In genomic region chr17:65723356-65723928, GRCh38 we compare ENCODE assay signal across 1 cellular context.
TF ChIP-seq lines count a peak whose summit lies in the region.

No MANE protein-coding gene starts in this region.

TF ChIP-seq in HepG2, 621 proteins besides CTCF, POLR2A, EP300 and RAD21:
- TF ChIP-seq NFIC (IDR thresholded peaks at IDR 0.05; ENCODE audit: low read length): peak; percentile 19; the same call in 1 of the 2 replicates
- no peak for TF ChIP-seq PAF1 (CRISPR knock-in tag; IDR thresholded peaks at IDR 0.05)
- no peak for TF ChIP-seq ZNF33B (CRISPR knock-in tag; IDR thresholded peaks at IDR 0.05)
- TF ChIP-seq, protein P1, sequence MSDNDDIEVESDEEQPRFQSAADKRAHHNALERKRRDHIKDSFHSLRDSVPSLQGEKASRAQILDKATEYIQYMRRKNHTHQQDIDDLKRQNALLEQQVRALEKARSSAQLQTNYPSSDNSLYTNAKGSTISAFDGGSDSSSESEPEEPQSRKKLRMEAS (IDR thresholded peaks at IDR 0.05): no peak
- TF ChIP-seq HMG20A (CRISPR knock-in tag; IDR thresholded peaks at IDR 0.05; ENCODE audit: borderline replicate concordance): peak; percentile 31; the same call in 1 of the 2 replicates
- 0 out of 2 replicates have a peak, but pooled peaks have one; percentile 30 for TF ChIP-seq RXRB (CRISPR knock-in tag; IDR thresholded peaks at IDR 0.05; ENCODE audit: borderline replicate concordance)
- TF ChIP-seq, protein P2, sequence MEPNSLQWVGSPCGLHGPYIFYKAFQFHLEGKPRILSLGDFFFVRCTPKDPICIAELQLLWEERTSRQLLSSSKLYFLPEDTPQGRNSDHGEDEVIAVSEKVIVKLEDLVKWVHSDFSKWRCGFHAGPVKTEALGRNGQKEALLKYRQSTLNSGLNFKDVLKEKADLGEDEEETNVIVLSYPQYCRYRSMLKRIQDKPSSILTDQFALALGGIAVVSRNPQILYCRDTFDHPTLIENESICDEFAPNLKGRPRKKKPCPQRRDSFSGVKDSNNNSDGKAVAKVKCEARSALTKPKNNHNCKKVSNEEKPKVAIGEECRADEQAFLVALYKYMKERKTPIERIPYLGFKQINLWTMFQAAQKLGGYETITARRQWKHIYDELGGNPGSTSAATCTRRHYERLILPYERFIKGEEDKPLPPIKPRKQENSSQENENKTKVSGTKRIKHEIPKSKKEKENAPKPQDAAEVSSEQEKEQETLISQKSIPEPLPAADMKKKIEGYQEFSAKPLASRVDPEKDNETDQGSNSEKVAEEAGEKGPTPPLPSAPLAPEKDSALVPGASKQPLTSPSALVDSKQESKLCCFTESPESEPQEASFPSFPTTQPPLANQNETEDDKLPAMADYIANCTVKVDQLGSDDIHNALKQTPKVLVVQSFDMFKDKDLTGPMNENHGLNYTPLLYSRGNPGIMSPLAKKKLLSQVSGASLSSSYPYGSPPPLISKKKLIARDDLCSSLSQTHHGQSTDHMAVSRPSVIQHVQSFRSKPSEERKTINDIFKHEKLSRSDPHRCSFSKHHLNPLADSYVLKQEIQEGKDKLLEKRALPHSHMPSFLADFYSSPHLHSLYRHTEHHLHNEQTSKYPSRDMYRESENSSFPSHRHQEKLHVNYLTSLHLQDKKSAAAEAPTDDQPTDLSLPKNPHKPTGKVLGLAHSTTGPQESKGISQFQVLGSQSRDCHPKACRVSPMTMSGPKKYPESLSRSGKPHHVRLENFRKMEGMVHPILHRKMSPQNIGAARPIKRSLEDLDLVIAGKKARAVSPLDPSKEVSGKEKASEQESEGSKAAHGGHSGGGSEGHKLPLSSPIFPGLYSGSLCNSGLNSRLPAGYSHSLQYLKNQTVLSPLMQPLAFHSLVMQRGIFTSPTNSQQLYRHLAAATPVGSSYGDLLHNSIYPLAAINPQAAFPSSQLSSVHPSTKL (CRISPR knock-in tag; IDR thresholded peaks at IDR 0.05): peak; percentile 25; the same call in 1 of the 2 replicates
- TF ChIP-seq SOX5 (CRISPR knock-in tag; IDR thresholded peaks at IDR 0.05; ENCODE audit: borderline replicate concordance): peak; percentile 45; the same call in 1 of the 2 replicates
- TF ChIP-seq FOXA3 (CRISPR knock-in tag; IDR thresholded peaks at IDR 0.05): peak; percentile 22; the same call in 1 of the 2 replicates
- no peak for TF ChIP-seq SOX13 (IDR thresholded peaks at IDR 0.05)
- TF ChIP-seq SOX13 (CRISPR knock-in tag; conservative IDR thresholded peaks at IDR 0.05 in 1 of 2, IDR thresholded peaks at IDR 0.05 in 1 of 2): peak in 1 of 2 experiments; percentile 14; a peak in 1 of 4 replicates
- TF ChIP-seq ARID3A (IDR thresholded peaks at IDR 0.05; ENCODE audit: low read depth, low read length): peak; percentile 49; the same call in 1 of the 2 replicates
